1 cellular context compared by ENCODE assay signal in the genomic region with DNA sequence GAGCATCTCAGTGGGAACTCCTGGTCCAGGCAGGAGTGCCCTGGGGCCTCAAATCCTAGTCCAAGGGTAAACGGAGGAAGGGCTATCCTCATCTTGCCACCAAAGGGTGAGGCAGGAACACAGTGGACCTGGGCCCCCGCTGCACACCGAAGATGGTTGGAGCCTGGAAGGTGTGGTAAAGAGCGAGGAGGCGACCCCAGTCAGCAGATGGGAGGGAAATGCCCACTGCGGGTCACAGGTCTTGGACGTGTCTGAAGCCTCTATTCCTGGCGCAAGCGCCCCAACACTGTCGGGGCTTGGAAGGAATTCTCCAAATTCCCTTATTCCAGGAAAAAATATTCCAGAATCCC.
TF ChIP-seq lines count a peak whose summit lies in the region.

No MANE protein-coding gene starts in this region.

TF ChIP-seq in HCT116, 20 proteins besides CTCF, POLR2A, EP300 and RAD21 (continued from another document):
- no peak for TF ChIP-seq FOSL1 (IDR thresholded peaks at IDR 0.05; ENCODE audit: low read depth)
